Comparison of ENCODE assay signal across 12 cellular contexts in genomic region chr1:6003568-6004411, GRCh38. TPM values are rescaled to one million over a fixed set of nuclear protein-coding genes. Genes with fewer than 3 reads are reported as not detected.
DNase-seq lines count a peak whose midpoint lies in the region; ATAC-seq and TF ChIP-seq lines count a peak whose summit lies in the region.
"Had no signal": no experiment of that assay in that cellular context is flagged by ENCODE, and none has a peak within 500 bp of the region (broad histone marks: within the 10 kb centered on the region; RNA-seq: fewer than 3 reads in every experiment).

No MANE protein-coding gene starts in this region.

- no peak overlapping the region for H2AFZ ChIP-seq in neural progenitor cell (replicated peaks)

- intact Hi-C loops in Caco-2 (cut with micrococcal nuclease; ENCODE audit: unreplicated experiment): no loop called here
- intact Hi-C loops in CD4-positive, alpha-beta T cell (cut with DNase I, micrococcal nuclease): no loop called here

- peak overlapping the region; percentile 71 for H3K4me3 Mint-ChIP-seq in neural progenitor cell
- H3K4me3 Mint-ChIP-seq in Caco-2 (ENCODE audit: unreplicated experiment): no peak overlapping the region
- H3K4me3 Mint-ChIP-seq in CD4-positive, alpha-beta T cell: no peak overlapping the region
- H3K4me3 Mint-ChIP-seq: dendritic cell treated with granulocyte-macrophage colony-stimulating factor and Interleukin-4, amounts not matched to agents 40 ng/mL and 50 ng/mL, for 4 days had no signal

- H3K27me3 ChIP-seq in H7 (ENCODE audit: control insufficient read depth, insufficient read depth, low read length) (no peaks in the 10 kb centered on the region), ectodermal cell (ENCODE audit: control insufficient read depth, insufficient read depth, low read length, poor library complexity, severe bottlenecking) (no peaks in the 10 kb centered on the region), neural progenitor cell (no peaks in the 10 kb centered on the region), Caco-2 (replicated peaks; ENCODE audit: control insufficient read depth, insufficient read depth, low read length) (no peaks in the 10 kb centered on the region)
- H3K27me3 ChIP-seq in CD4-positive, alpha-beta T cell (ENCODE audit: control insufficient read depth, insufficient read depth, low read length): no peaks in the 10 kb centered on the region

- peak overlapping the region; percentile 87 for H3K27ac Mint-ChIP-seq in neural progenitor cell
- no peak overlapping the region for H3K27ac Mint-ChIP-seq in Caco-2 (ENCODE audit: unreplicated experiment)
- no peak overlapping the region for H3K27ac Mint-ChIP-seq in CD4-positive, alpha-beta T cell
- H3K27ac Mint-ChIP-seq: dendritic cell treated with granulocyte-macrophage colony-stimulating factor and Interleukin-4, amounts not matched to agents 40 ng/mL and 50 ng/mL, for 4 days had no signal

- peaks cover 59% of the 10 kb centered on the region for H3K4me1 ChIP-seq in ectodermal cell (ENCODE audit: control insufficient read depth, insufficient read depth, low read length)
- H3K4me1 ChIP-seq in neural progenitor cell: peaks cover 36% of the 10 kb centered on the region
- H3K4me1 ChIP-seq in Caco-2: peaks cover 3% of the 10 kb centered on the region

- CTCF ChIA-PET in Caco-2 (lab: Charles Lee): no interaction called here
- CTCF ChIA-PET in CD4-positive, alpha-beta T cell (lab: Charles Lee): no interaction called here

- no peak overlapping the region for H3K9ac ChIP-seq in neural progenitor cell

- H3K9me3 ChIP-seq in ectodermal cell (ENCODE audit: control insufficient read depth, low read length) (no peaks in the 10 kb centered on the region), neural progenitor cell (ENCODE audit: low read depth) (no peaks in the 10 kb centered on the region), Caco-2 (no peaks in the 10 kb centered on the region)
- H3K9me3 ChIP-seq in CD4-positive, alpha-beta T cell (ENCODE audit: control insufficient read depth, low read length): no peaks in the 10 kb centered on the region

- peaks cover 10% of the 10 kb centered on the region for H3K27me3 Mint-ChIP-seq in neural progenitor cell (ENCODE audit: insufficient read depth, low read depth)
- no peaks in the 10 kb centered on the region for H3K27me3 Mint-ChIP-seq in Caco-2 (ENCODE audit: insufficient read depth, unreplicated experiment)
- H3K27me3 Mint-ChIP-seq in CD4-positive, alpha-beta T cell: no peaks in the 10 kb centered on the region
- H3K27me3 Mint-ChIP-seq: dendritic cell treated with granulocyte-macrophage colony-stimulating factor and Interleukin-4, amounts not matched to agents 40 ng/mL and 50 ng/mL, for 4 days had no signal

- DNase-seq in H7 (peak; percentile 87), NCI-H2227 (lab: John Stamatoyannopoulos, UW; ENCODE audit: unreplicated experiment) (peak; percentile 95), neural progenitor cell (ENCODE audit: low spot score) (peak; percentile 85), Caco-2 (no peak)
- DNase-seq in CD4-positive, alpha-beta T cell: no peak
- DNase-seq: Karpas-422; small intestine; stimulated activated CD8-positive, alpha-beta memory T cell treated with anti-CD3 and anti-CD28 coated beads, Interleukin-4, amount 100 ng/mL, for 48 hours had no signal

- no TSS peak for BruUV-seq in Caco-2 (replicated peaks; lab: Mats Ljungman, UMichigan)

- H3K36me3 Mint-ChIP-seq in neural progenitor cell (no peaks in the 10 kb centered on the region), Caco-2 (ENCODE audit: insufficient read depth, unreplicated experiment) (no peaks in the 10 kb centered on the region)
- H3K36me3 Mint-ChIP-seq in CD4-positive, alpha-beta T cell (ENCODE audit: low read depth): peaks cover 5% of the 10 kb centered on the region

- H3K4me2 ChIP-seq in neural progenitor cell: peak overlapping the region; percentile 65

- H3K4me3 ChIP-seq in H7 (ENCODE audit: insufficient read depth, low read depth, low read length): no peak overlapping the region
- H3K4me3 ChIP-seq in ectodermal cell (ENCODE audit: insufficient read depth, low read depth, low read length): peak overlapping the region; percentile 16
- peak overlapping the region; percentile 26 for H3K4me3 ChIP-seq in neural progenitor cell
- H3K4me3 ChIP-seq in Caco-2 (ENCODE audit: low read depth, low read length): no peak overlapping the region

- POLR2A ChIA-PET in Caco-2 (lab: Charles Lee): no interaction called here
- POLR2A ChIA-PET in CD4-positive, alpha-beta T cell (lab: Charles Lee): no interaction called here

- H4K20me1 ChIP-seq in neural progenitor cell (ENCODE audit: low read depth): no peaks in the 10 kb centered on the region

- ATAC-seq in GM21515 (IDR thresholded peaks at IDR 0.05; ENCODE audit: unreplicated experiment) (no peak), HG02588 (IDR thresholded peaks at IDR 0.05; ENCODE audit: unreplicated experiment) (no peak)
- no peak for ATAC-seq in CD4-positive, alpha-beta T cell (ENCODE audit: poor library complexity)

- H3K27ac ChIP-seq in ectodermal cell (ENCODE audit: insufficient read depth, low read depth, low read length, poor library complexity, severe bottlenecking) (peak overlapping the region; percentile 59), neural progenitor cell (peak overlapping the region; percentile 59)
- H3K27ac ChIP-seq in CD4-positive, alpha-beta T cell (ENCODE audit: low read depth, low read length): no peak overlapping the region

- H3K36me3 ChIP-seq in H7 (replicated peaks; ENCODE audit: control insufficient read depth, insufficient read depth, low read length) (no peaks in the 10 kb centered on the region), ectodermal cell (ENCODE audit: control insufficient read depth, insufficient read depth, low read length) (no peaks in the 10 kb centered on the region), neural progenitor cell (no peaks in the 10 kb centered on the region), Caco-2 (ENCODE audit: control insufficient read depth, insufficient read depth, low read length) (no peaks in the 10 kb centered on the region)

- 27 to 29% methylated on average over 24 of the region's 24 CpGs for WGBS in ectodermal cell, 2 experiments

- H3K9me3 Mint-ChIP-seq in neural progenitor cell (no peaks in the 10 kb centered on the region), Caco-2 (ENCODE audit: unreplicated experiment) (no peaks in the 10 kb centered on the region)
- no peaks in the 10 kb centered on the region for H3K9me3 Mint-ChIP-seq in CD4-positive, alpha-beta T cell
- H3K9me3 Mint-ChIP-seq: dendritic cell treated with granulocyte-macrophage colony-stimulating factor and Interleukin-4, amounts not matched to agents 40 ng/mL and 50 ng/mL, for 4 days had no signal

- H3K4me1 Mint-ChIP-seq in neural progenitor cell (peaks cover 48% of the 10 kb centered on the region), Caco-2 (ENCODE audit: low read depth, unreplicated experiment) (no peaks in the 10 kb centered on the region)
- peaks cover 12% of the 10 kb centered on the region for H3K4me1 Mint-ChIP-seq in CD4-positive, alpha-beta T cell (ENCODE audit: low read depth)

- no peak for TF ChIP-seq CTCF in neural progenitor cell (IDR thresholded peaks at IDR 0.05)
- TF ChIP-seq CTCF in Caco-2 (IDR thresholded peaks at IDR 0.05; ENCODE audit: insufficient read depth in 1 of 2, low read depth in 1 of 2, low read length in 1 of 2, severe bottlenecking in 1 of 2, unreplicated experiment in 1 of 2): no peak
- TF ChIP-seq CTCF in CD4-positive, alpha-beta T cell (IDR thresholded peaks at IDR 0.05): no peak

- H3F3A ChIP-seq in neural progenitor cell (ENCODE audit: low read depth): peaks cover 24% of the 10 kb centered on the region

- no peaks in the 10 kb centered on the region for H3K79me2 ChIP-seq in neural progenitor cell (ENCODE audit: low read depth)

RNA-seq across cellular contexts. Expression of gene NPHP4, which starts 11.6 kb away (rescaled TPM):
- total RNA-seq in H7 (2014; rRNA removed; shearing (Covaris generic)): 22.1 and 22.2 TPM in 2 replicates
- 19.6 TPM for polyA plus RNA-seq in ectodermal cell (2013, experiment 1 of 4)
- polyA plus RNA-seq in ectodermal cell (2013, experiment 2 of 4): 22.0 TPM
- 15.7 TPM for polyA plus RNA-seq in ectodermal cell (2013, experiment 3 of 4)
- 18.4 TPM for polyA plus RNA-seq in ectodermal cell (2013, experiment 4 of 4)
- total RNA-seq in neural progenitor cell (ENCODE audit: low replicate concordance): 8.9 and 13.0 TPM in 2 replicates
- 12.3 TPM in 2 replicates for total RNA-seq in Caco-2 (2022)
- total RNA-seq in CD4-positive, alpha-beta T cell: 1 to 10 TPM; 6.2 to 7.7 TPM

RNA-seq across cellular contexts. Expression of gene KCNAB2, which starts 41.9 kb away (rescaled TPM):
- total RNA-seq in H7 (2014; rRNA removed; shearing (Covaris generic)): 6.6 and 8.4 TPM in 2 replicates
- polyA plus RNA-seq in ectodermal cell (2013, experiment 1 of 4): 7.4 TPM
- polyA plus RNA-seq in ectodermal cell (2013, experiment 2 of 4): 10.3 TPM
- 6.8 TPM for polyA plus RNA-seq in ectodermal cell (2013, experiment 3 of 4)
- 8.1 TPM for polyA plus RNA-seq in ectodermal cell (2013, experiment 4 of 4)
- total RNA-seq in neural progenitor cell (ENCODE audit: low replicate concordance) (2.2 and 8.5 TPM in 2 replicates), Caco-2 (2022) (9.6 and 11.0 TPM in 2 replicates)
- total RNA-seq in CD4-positive, alpha-beta T cell: 100 to 1,000 TPM; 147 to 155 TPM

Comparison
In these comparisons a context has a peak if more than half of its experiments do, and no peak if none do; other contexts are left out.
1. DNase-seq: peak in H7 (single experiment), NCI-H2227 (single experiment) and neural progenitor cell (single experiment); none in Caco-2 (0 of 2) and CD4-positive, alpha-beta T cell (0 of 10).
2. H3K4me3 ChIP-seq: peak in ectodermal cell (single experiment) and neural progenitor cell (single experiment); none in H7 (single experiment) and Caco-2 (single experiment).
3. RNA of gene KCNAB2, which starts 41.9 kb away (total RNA-seq): 147 to 155 TPM in CD4-positive, alpha-beta T cell; 9.6 to 11.0 TPM in Caco-2, 6.6 to 8.4 TPM in H7 and 2.2 to 8.5 TPM in neural progenitor cell; every median in the first group is over 10 times any median in the second.